ENCODE assay signal across 15 cellular contexts in the genomic region with DNA sequence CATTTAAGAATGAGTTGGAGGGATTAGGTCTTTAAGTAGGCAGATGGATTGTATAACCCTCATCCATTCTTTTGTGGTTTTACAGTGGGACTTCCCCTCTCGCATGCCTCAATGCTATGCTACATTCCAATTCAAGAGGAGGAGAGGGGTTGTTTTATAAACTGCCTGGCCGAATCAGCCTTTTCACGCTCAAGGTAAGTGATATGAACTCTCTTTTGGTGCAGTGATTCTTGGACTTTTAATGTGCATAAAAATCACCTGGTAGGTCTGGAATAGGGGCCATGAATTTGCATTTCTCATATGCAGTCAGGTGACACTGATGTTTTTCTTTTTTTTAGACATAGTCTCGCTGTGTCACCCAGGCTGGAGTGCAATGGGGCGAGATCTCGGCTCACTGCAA. TPM values are rescaled to one million over a fixed set of nuclear protein-coding genes. Genes with fewer than 3 reads are reported as not detected.
A peak's percentile ranks its signal among the peaks of the same experiment; 100 is the strongest.
DNase-seq lines count a peak whose midpoint lies in the region; ATAC-seq, FAIRE-seq and TF ChIP-seq lines count a peak whose summit lies in the region.
"Had no signal": no experiment of that assay in that cellular context is flagged by ENCODE, and none has a peak within 500 bp of the region (broad histone marks: within the 10 kb centered on the region; RNA-seq: fewer than 3 reads in every experiment).

No MANE protein-coding gene starts in this region.

- H3K9me3 Mint-ChIP-seq in neural progenitor cell (no peaks in the 10 kb centered on the region), endothelial cell (ENCODE audit: unreplicated experiment) (no peaks in the 10 kb centered on the region)
- H3K9me3 Mint-ChIP-seq in CD8-positive, alpha-beta memory T cell = no peaks in the 10 kb centered on the region
- H3K9me3 Mint-ChIP-seq: HFFc6 had no signal

- TF ChIP-seq CTCF in neural progenitor cell (IDR thresholded peaks at IDR 0.05) (no peak), endothelial cell (IDR thresholded peaks at IDR 0.05; ENCODE audit: unreplicated experiment) (no peak)

- H3K9me3 ChIP-seq in neural progenitor cell (ENCODE audit: low read depth) = no peaks in the 10 kb centered on the region
- no peaks in the 10 kb centered on the region for H3K9me3 ChIP-seq in CD8-positive, alpha-beta memory T cell (ENCODE audit: low read length)
- H3K9me3 ChIP-seq: prostate gland had no signal

- DNase-seq in HTR-8/SVneo (ENCODE audit: insufficient read length, low spot score) = peak; percentile 33
- peak; percentile 78 for DNase-seq in astrocyte of the hippocampus (ENCODE audit: low read depth, low spot score)
- peak; percentile 61 for DNase-seq in neural progenitor cell (ENCODE audit: low spot score)
- DNase-seq in AML-193 (lab: John Stamatoyannopoulos, UW) = no peak
- DNase-seq in endothelial cell (ENCODE audit: low spot score) = no peak
- no peak for DNase-seq in CD8-positive, alpha-beta memory T cell
- DNase-seq: activated CD4-positive, alpha-beta T cell treated with anti-CD3 and anti-CD28 coated beads for 1 hour; GF-D8; HFFc6; islet precursor cell; NCI-H2029 treated with DMSO at 0.1 percent for 48 hours had no signal

- H3K27ac ChIP-seq in neural progenitor cell = peak overlapping the region; percentile 2
- H3K27ac ChIP-seq in CD8-positive, alpha-beta memory T cell (ENCODE audit: low read depth, low read length) = no peak overlapping the region
- H3K27ac ChIP-seq: prostate gland had no signal

- H3K9ac ChIP-seq in neural progenitor cell = no peak overlapping the region

- H3K4me1 ChIP-seq in neural progenitor cell = peaks cover 30% of the 10 kb centered on the region
- H3K4me1 ChIP-seq in CD8-positive, alpha-beta memory T cell (ENCODE audit: insufficient read depth, low read length) = peaks cover 43% of the 10 kb centered on the region
- H3K4me1 ChIP-seq: prostate gland had no signal

- H3K36me3 Mint-ChIP-seq in neural progenitor cell (peaks cover 13% of the 10 kb centered on the region), endothelial cell (ENCODE audit: low read depth, unreplicated experiment) (peaks cover 7% of the 10 kb centered on the region)
- peaks cover 0 to 52% (median 7%) of the 10 kb centered on the region in 3 donors for H3K36me3 Mint-ChIP-seq in CD8-positive, alpha-beta memory T cell

- POLR2A ChIA-PET in CD8-positive, alpha-beta memory T cell (lab: Charles Lee) = no interaction called here

- peaks cover 2% of the 10 kb centered on the region for H3K27me3 Mint-ChIP-seq in neural progenitor cell (ENCODE audit: insufficient read depth, low read depth)
- H3K27me3 Mint-ChIP-seq in endothelial cell (ENCODE audit: unreplicated experiment) = no peaks in the 10 kb centered on the region
- H3K27me3 Mint-ChIP-seq in CD8-positive, alpha-beta memory T cell = no peaks in the 10 kb centered on the region

- CTCF ChIA-PET in CD8-positive, alpha-beta memory T cell (lab: Charles Lee) = no interaction called here

- peaks cover 27% of the 10 kb centered on the region for H3K4me1 Mint-ChIP-seq in neural progenitor cell
- H3K4me1 Mint-ChIP-seq in endothelial cell (ENCODE audit: unreplicated experiment) = peaks cover 4% of the 10 kb centered on the region
- H3K4me1 Mint-ChIP-seq in CD8-positive, alpha-beta memory T cell = peaks cover 42 to 56% (median 51%) of the 10 kb centered on the region in 3 donors

- peaks cover 81% of the 10 kb centered on the region for H3K79me2 ChIP-seq in neural progenitor cell (ENCODE audit: low read depth)

- no peak overlapping the region for H2AFZ ChIP-seq in neural progenitor cell (replicated peaks)

- H3K36me3 ChIP-seq in neural progenitor cell = peaks cover 8% of the 10 kb centered on the region
- peaks cover 8% of the 10 kb centered on the region for H3K36me3 ChIP-seq in CD8-positive, alpha-beta memory T cell (ENCODE audit: insufficient read depth, low read length)
- H3K36me3 ChIP-seq: prostate gland had no signal

- no peak overlapping the region for H3K4me3 ChIP-seq in neural progenitor cell
- H3K4me3 ChIP-seq in CD8-positive, alpha-beta memory T cell (ENCODE audit: low read length) = no peak overlapping the region
- H3K4me3 ChIP-seq: prostate gland had no signal

- H3K4me3 Mint-ChIP-seq in neural progenitor cell = no peak overlapping the region
- no peak overlapping the region for H3K4me3 Mint-ChIP-seq in endothelial cell (ENCODE audit: unreplicated experiment)
- H3K4me3 Mint-ChIP-seq in CD8-positive, alpha-beta memory T cell = no peak overlapping the region
- H3K4me3 Mint-ChIP-seq: HFFc6 had no signal

- H3K27ac Mint-ChIP-seq in neural progenitor cell (no peak overlapping the region), endothelial cell (ENCODE audit: unreplicated experiment) (no peak overlapping the region)
- peak overlapping the region in 4 of 8 donors; percentile 1 to 32 (median 16) for H3K27ac Mint-ChIP-seq in CD8-positive, alpha-beta memory T cell
- H3K27ac Mint-ChIP-seq: HFFc6 had no signal

- H3K27me3 ChIP-seq in neural progenitor cell = no peaks in the 10 kb centered on the region
- no peaks in the 10 kb centered on the region for H3K27me3 ChIP-seq in CD8-positive, alpha-beta memory T cell (ENCODE audit: insufficient read depth, low read length, poor library complexity, severe bottlenecking)

- no peak for FAIRE-seq in HTR-8/SVneo (lab: Jason Lieb, UNC)

- H3F3A ChIP-seq in neural progenitor cell (ENCODE audit: low read depth) = peaks cover 26% of the 10 kb centered on the region

- H4K20me1 ChIP-seq in neural progenitor cell (ENCODE audit: low read depth) = peaks cover 82% of the 10 kb centered on the region

- ATAC-seq in GM18511 (IDR thresholded peaks at IDR 0.05; ENCODE audit: unreplicated experiment) = peak; percentile 59
- ATAC-seq in GM21515 (IDR thresholded peaks at IDR 0.05; ENCODE audit: unreplicated experiment) = no peak
- ATAC-seq: Panc1 had no signal

- peak overlapping the region; percentile 56 for H3K4me2 ChIP-seq in neural progenitor cell

RNA-seq across cellular contexts. Expression of a gene that starts 10.8 kb away (rescaled TPM):
- total RNA-seq in neural progenitor cell (ENCODE audit: low replicate concordance) (48.2 and 64.0 TPM in 2 replicates), endothelial cell (ENCODE audit: unreplicated experiment) (90.8 TPM)
- total RNA-seq in CD8-positive, alpha-beta memory T cell = 100 to 1,000 TPM; 131 to 133 TPM
- 19.8 TPM for polyA plus RNA-seq in CD8-positive, alpha-beta memory T cell

Comparison
In these comparisons a context has a peak if more than half of its experiments do, and no peak if none do; other contexts are left out.
1. DNase-seq: peak in HTR-8/SVneo (single experiment), astrocyte of the hippocampus (single experiment) and neural progenitor cell (single experiment); none in AML-193 (0 of 2), endothelial cell (single experiment) and CD8-positive, alpha-beta memory T cell (0 of 5).